In genomic region chr9:17064558-17064957, GRCh38 we compare ENCODE assay signal across 1 cellular context.
TF ChIP-seq lines count a peak whose summit lies in the region.

No MANE protein-coding gene starts in this region.

TF ChIP-seq in SK-N-SH treated with all-trans-retinoic acid at 6 μM for 48 hours, 23 proteins besides CTCF, POLR2A, EP300 and RAD21 (continued from another document):
- TF ChIP-seq CREB5 (CRISPR knock-in tag; IDR thresholded peaks at IDR 0.05; ENCODE audit: low read depth), result no peak; the same call in 1 of the 2 replicates
- TF ChIP-seq RARB (CRISPR knock-in tag; IDR thresholded peaks at IDR 0.05), result no peak
- 0 out of 2 replicates have a peak, but pooled peaks have one; percentile 39 for TF ChIP-seq ZNF565 (CRISPR knock-in tag; conservative IDR thresholded peaks at IDR 0.05; ENCODE audit: low read depth)
- no peak for TF ChIP-seq ARNTL (CRISPR knock-in tag; IDR thresholded peaks at IDR 0.05; ENCODE audit: borderline replicate concordance, low read depth)
- peak; percentile 90; the same call in 1 of the 2 replicates for TF ChIP-seq ESRRG (CRISPR knock-in tag; IDR thresholded peaks at IDR 0.05)
- TF ChIP-seq BACH2 (CRISPR knock-in tag; IDR thresholded peaks at IDR 0.05; ENCODE audit: borderline replicate concordance), result no peak
- TF ChIP-seq GLIS3 (CRISPR knock-in tag; IDR thresholded peaks at IDR 0.05), result 0 out of 2 replicates have a peak, but pooled peaks have one; percentile 54
